ENCODE assay signal across 8 cellular contexts in the genomic region with DNA sequence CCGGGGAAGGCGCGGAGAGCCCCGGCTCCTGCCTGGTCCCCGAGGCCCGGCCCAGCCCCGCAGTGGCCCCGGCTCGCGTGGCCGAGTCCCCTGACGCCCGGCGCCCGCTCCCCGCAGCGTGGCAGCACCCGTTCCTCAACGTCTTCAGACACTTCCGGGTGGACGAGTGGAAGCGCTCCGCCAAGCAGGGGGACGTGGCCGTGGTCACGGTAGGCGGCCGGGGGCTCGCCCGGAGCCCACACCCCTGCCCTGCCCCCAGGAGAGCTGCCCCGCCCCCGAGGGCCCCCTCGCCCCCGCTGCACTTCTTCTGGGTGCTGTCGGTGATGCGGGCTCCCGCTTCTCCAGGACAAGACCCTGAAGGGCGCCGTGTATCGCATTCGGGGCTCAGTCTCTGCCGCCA. TPM values are rescaled to one million over a fixed set of nuclear protein-coding genes. Genes with fewer than 3 reads are reported as not detected.
A peak's percentile ranks its signal among the peaks of the same experiment; 100 is the strongest.
DNase-seq lines count a peak whose midpoint lies in the region; ATAC-seq and TF ChIP-seq lines count a peak whose summit lies in the region.

No MANE protein-coding gene starts in this region.

- TF ChIP-seq CTCF in kidney epithelial cell (IDR thresholded peaks at IDR 0.05; ENCODE audit: insufficient read depth, low read length, poor library complexity, severe bottlenecking) (no peak), tibial artery (IDR thresholded peaks at IDR 0.05) (no peak), foreskin keratinocyte (conservative IDR thresholded peaks at IDR 0.05) (no peak)

- no peaks in the 10 kb centered on the region for H3K27me3 Mint-ChIP-seq in activated CD4-positive, alpha-beta T cell treated with anti-CD3 and anti-CD28 coated beads, Interleukin-2, amount 10 ng/mL, durations not matched to agents 24 days and 14 days

- peak; percentile 77 for DNase-seq in activated CD4-positive, alpha-beta T cell treated with anti-CD3 and anti-CD28 coated beads, Interleukin-2, amount 10 ng/mL, durations not matched to agents 24 days and 14 days
- no peak for DNase-seq in activated CD4-positive, alpha-beta T cell treated with anti-CD3 and anti-CD28 coated beads for 4 hours
- DNase-seq in activated naive CD4-positive, alpha-beta T cell treated with anti-CD3 and anti-CD28 coated beads, Interleukin-2, amount 50 U/mL, for 72 hours (ENCODE audit: low spot score in 2 of 2) = peak in 1 of 2 donors; percentile 26
- DNase-seq in kidney epithelial cell (ENCODE audit: low read depth) (no peak), tibial artery (no peak), midbrain (lab: John Stamatoyannopoulos, UW) (no peak), foreskin keratinocyte (no peak)

- intact Hi-C loops in activated CD4-positive, alpha-beta T cell treated with anti-CD3 and anti-CD28 coated beads, Interleukin-2, amount 10 ng/mL, durations not matched to agents 24 days and 14 days (cut with micrococcal nuclease) = loop anchor here (1.0 to 2.0 kb wide), 4 partner anchors 8 to 61 kb away; a partner anchor contains a TSS
- intact Hi-C loops in tibial artery (cut with DNase I; ENCODE audit: low total_unique reads) = no loop called here

- peak overlapping the region; percentile 79 for H3K4me3 Mint-ChIP-seq in activated CD4-positive, alpha-beta T cell treated with anti-CD3 and anti-CD28 coated beads, Interleukin-2, amount 10 ng/mL, durations not matched to agents 24 days and 14 days

- H3K27me3 ChIP-seq in kidney epithelial cell (ENCODE audit: control insufficient read depth, insufficient read depth, low read length) (no peaks in the 10 kb centered on the region), tibial artery (no peaks in the 10 kb centered on the region), foreskin keratinocyte (no peaks in the 10 kb centered on the region)

- peaks cover 4% of the 10 kb centered on the region for H3K4me1 Mint-ChIP-seq in activated CD4-positive, alpha-beta T cell treated with anti-CD3 and anti-CD28 coated beads, Interleukin-2, amount 10 ng/mL, durations not matched to agents 24 days and 14 days

- peak overlapping the region; percentile 11 for H3K27ac Mint-ChIP-seq in activated CD4-positive, alpha-beta T cell treated with anti-CD3 and anti-CD28 coated beads, Interleukin-2, amount 10 ng/mL, durations not matched to agents 24 days and 14 days
- peak overlapping the region in 1 of 2 donors; percentile 77 for H3K27ac Mint-ChIP-seq in activated naive CD4-positive, alpha-beta T cell treated with anti-CD3 and anti-CD28 coated beads, Interleukin-2, amount 50 U/mL, for 72 hours

- H3K9me3 Mint-ChIP-seq in activated CD4-positive, alpha-beta T cell treated with anti-CD3 and anti-CD28 coated beads, Interleukin-2, amount 10 ng/mL, durations not matched to agents 24 days and 14 days = no peaks in the 10 kb centered on the region
- no peaks in the 10 kb centered on the region for H3K9me3 Mint-ChIP-seq in activated naive CD4-positive, alpha-beta T cell treated with anti-CD3 and anti-CD28 coated beads, Interleukin-2, amount 50 U/mL, for 72 hours

- peaks cover 9% of the 10 kb centered on the region for H3K36me3 Mint-ChIP-seq in activated CD4-positive, alpha-beta T cell treated with anti-CD3 and anti-CD28 coated beads, Interleukin-2, amount 10 ng/mL, durations not matched to agents 24 days and 14 days (ENCODE audit: low read depth)
- H3K36me3 Mint-ChIP-seq in activated naive CD4-positive, alpha-beta T cell treated with anti-CD3 and anti-CD28 coated beads, Interleukin-2, amount 50 U/mL, for 72 hours = no peaks in the 10 kb centered on the region

- H3K4me1 ChIP-seq in tibial artery = peaks cover 7 to 46% (median 23%) of the 10 kb centered on the region in 4 donors
- no peaks in the 10 kb centered on the region for H3K4me1 ChIP-seq in foreskin keratinocyte

- peak; percentile 20 for ATAC-seq in HG03460 (IDR thresholded peaks at IDR 0.05; ENCODE audit: unreplicated experiment)
- peak; percentile 13 to 31 for ATAC-seq in activated naive CD4-positive, alpha-beta T cell treated with anti-CD3 and anti-CD28 coated beads, Interleukin-2, amount 50 U/mL, for 72 hours
- ATAC-seq in foreskin keratinocyte = no peak

- H3K36me3 ChIP-seq in kidney epithelial cell (ENCODE audit: control insufficient read depth, insufficient read depth, low read length) = no peaks in the 10 kb centered on the region
- H3K36me3 ChIP-seq in tibial artery = peaks cover 0 to 36% (median 7%) of the 10 kb centered on the region in 3 donors

- H3K27ac ChIP-seq in tibial artery = peak overlapping the region; percentile 82 to 90
- no peak overlapping the region for H3K27ac ChIP-seq in foreskin keratinocyte

- peak overlapping the region; percentile 53 for H3K4me3 ChIP-seq in kidney epithelial cell (ENCODE audit: low read depth, low read length)
- H3K4me3 ChIP-seq in tibial artery = peak overlapping the region; percentile 81 to 84

- no peaks in the 10 kb centered on the region for H3K9me3 ChIP-seq in tibial artery

RNA-seq across cellular contexts. Expression of a gene that starts 0.5 kb away (rescaled TPM):
- 99.9 and 111 TPM in 2 replicates for total RNA-seq in activated CD4-positive, alpha-beta T cell treated with anti-CD3 and anti-CD28 coated beads, Interleukin-2, amount 10 ng/mL, durations not matched to agents 24 days and 14 days
- total RNA-seq in activated naive CD4-positive, alpha-beta T cell treated with anti-CD3 and anti-CD28 coated beads, Interleukin-2, amount 50 U/mL, for 72 hours = 100 to 1,000 TPM in 1 of 2 donors, 10 to 100 TPM in 1; 36.1 to 101 TPM
- total RNA-seq in kidney epithelial cell (17.0 and 21.0 TPM in 2 replicates), foreskin keratinocyte (26.5 and 27.7 TPM in 2 replicates)
- 15.7 and 16.6 TPM in 2 replicates for polyA plus RNA-seq in foreskin keratinocyte

RNA-seq across cellular contexts. Expression of a gene that starts 8.0 kb away (rescaled TPM):
- 71.2 and 73.0 TPM in 2 replicates for total RNA-seq in activated CD4-positive, alpha-beta T cell treated with anti-CD3 and anti-CD28 coated beads, Interleukin-2, amount 10 ng/mL, durations not matched to agents 24 days and 14 days
- total RNA-seq in activated naive CD4-positive, alpha-beta T cell treated with anti-CD3 and anti-CD28 coated beads, Interleukin-2, amount 50 U/mL, for 72 hours = 10 to 100 TPM; 33.7 to 52.0 TPM
- total RNA-seq in kidney epithelial cell = 41.7 and 59.8 TPM in 2 replicates
- total RNA-seq in foreskin keratinocyte = 25.0 and 25.1 TPM in 2 replicates
- polyA plus RNA-seq in foreskin keratinocyte = 27.8 and 30.4 TPM in 2 replicates

RNA-seq across cellular contexts. Expression of a gene that starts 13.5 kb away (rescaled TPM):
- total RNA-seq in activated CD4-positive, alpha-beta T cell treated with anti-CD3 and anti-CD28 coated beads, Interleukin-2, amount 10 ng/mL, durations not matched to agents 24 days and 14 days = 146 and 153 TPM in 2 replicates
- 100 to 1,000 TPM in 1 of 2 donors, 10 to 100 TPM in 1; 47.2 to 120 TPM for total RNA-seq in activated naive CD4-positive, alpha-beta T cell treated with anti-CD3 and anti-CD28 coated beads, Interleukin-2, amount 50 U/mL, for 72 hours
- 170 and 203 TPM in 2 replicates for total RNA-seq in kidney epithelial cell
- total RNA-seq in foreskin keratinocyte = 90.7 and 95.9 TPM in 2 replicates
- 136 and 139 TPM in 2 replicates for polyA plus RNA-seq in foreskin keratinocyte

RNA-seq across cellular contexts. Expression of a gene that starts 18.3 kb away (rescaled TPM):
- total RNA-seq in activated CD4-positive, alpha-beta T cell treated with anti-CD3 and anti-CD28 coated beads, Interleukin-2, amount 10 ng/mL, durations not matched to agents 24 days and 14 days = 172 and 183 TPM in 2 replicates
- total RNA-seq in activated naive CD4-positive, alpha-beta T cell treated with anti-CD3 and anti-CD28 coated beads, Interleukin-2, amount 50 U/mL, for 72 hours = 100 to 1,000 TPM; 112 to 118 TPM
- total RNA-seq in kidney epithelial cell (68.0 and 76.8 TPM in 2 replicates), foreskin keratinocyte (70.3 and 75.5 TPM in 2 replicates)
- polyA plus RNA-seq in foreskin keratinocyte = 93.6 and 104 TPM in 2 replicates

RNA-seq across cellular contexts. Expression of a gene that starts 18.9 kb away (rescaled TPM):
- 0.44 and 0.45 TPM in 2 replicates for total RNA-seq in activated CD4-positive, alpha-beta T cell treated with anti-CD3 and anti-CD28 coated beads, Interleukin-2, amount 10 ng/mL, durations not matched to agents 24 days and 14 days
- under 1 TPM; 0.33 to 0.71 TPM for total RNA-seq in activated naive CD4-positive, alpha-beta T cell treated with anti-CD3 and anti-CD28 coated beads, Interleukin-2, amount 50 U/mL, for 72 hours
- 0.08 TPM in 1 of 2 replicates, not detected in the other for total RNA-seq in kidney epithelial cell
- total RNA-seq in foreskin keratinocyte = 0.07 TPM in 2 replicates
- 0.02 and 0.08 TPM in 2 replicates for polyA plus RNA-seq in foreskin keratinocyte
